Comparison of ENCODE assay signal across 9 cellular contexts in genomic region chr7:30163231-30163894, GRCh38. TPM values are rescaled to one million over a fixed set of nuclear protein-coding genes. Genes with fewer than 3 reads are reported as not detected.
A peak's percentile ranks its signal among the peaks of the same experiment; 100 is the strongest.
DNase-seq lines count a peak whose midpoint lies in the region; ATAC-seq and TF ChIP-seq lines count a peak whose summit lies in the region.
"Had no signal": no experiment of that assay in that cellular context is flagged by ENCODE, and none has a peak within 500 bp of the region (broad histone marks: within the 10 kb centered on the region; RNA-seq: fewer than 3 reads in every experiment).

No MANE protein-coding gene starts in this region.

- CTCF ChIA-PET in CD8-positive, alpha-beta T cell (lab: Charles Lee) = interaction anchor here (1.0 kb wide), 1 partner anchor 27 kb away, joined by 3 read pairs; no protein-coding TSS in a partner anchor

- no peak overlapping the region for H3K27ac ChIP-seq in CD8-positive, alpha-beta T cell (ENCODE audit: low read depth, low read length)
- H3K27ac ChIP-seq in thymus (ENCODE audit: low read depth) = peak overlapping the region; percentile 10

- no peaks in the 10 kb centered on the region for H3K9me3 Mint-ChIP-seq in CD8-positive, alpha-beta T cell

- POLR2A ChIA-PET in CD8-positive, alpha-beta T cell (lab: Charles Lee) = no interaction called here

- no peaks in the 10 kb centered on the region for H3K36me3 Mint-ChIP-seq in CD8-positive, alpha-beta T cell

- no peak for TF ChIP-seq CTCF in CD8-positive, alpha-beta T cell (IDR thresholded peaks at IDR 0.05)

- peaks cover 31% of the 10 kb centered on the region for H3K4me1 ChIP-seq in CD8-positive, alpha-beta T cell (ENCODE audit: insufficient read depth, low read length)
- H3K4me1 ChIP-seq in thymus (ENCODE audit: control insufficient read depth, insufficient read depth, low read length) = peaks cover 40% of the 10 kb centered on the region

- DNase-seq in CD8-positive, alpha-beta T cell = peak in 3 of 7 experiments; percentile 17 to 38 (median 34)
- DNase-seq in NCI-H1092 (lab: John Stamatoyannopoulos, UW) (peak; percentile 55), hippocampal formation (lab: John Stamatoyannopoulos, UW) (peak; percentile 75 to 77), NCI-H226 (no peak)
- peak; percentile 37 to 44 for DNase-seq in activated T-cell treated with anti-CD3 and anti-CD28 coated beads, Interleukin-2, amount 50 U/mL, for 48 hours

- no peaks in the 10 kb centered on the region for H3K36me3 ChIP-seq in CD8-positive, alpha-beta T cell (ENCODE audit: insufficient read depth, low read length)
- H3K36me3 ChIP-seq in thymus (ENCODE audit: control insufficient read depth, insufficient read depth) = no peaks in the 10 kb centered on the region
- H3K36me3 ChIP-seq: HAP-1 had no signal

- H3K27me3 Mint-ChIP-seq in CD8-positive, alpha-beta T cell (ENCODE audit: low read depth) = no peaks in the 10 kb centered on the region

- H3K9me3 ChIP-seq in CD8-positive, alpha-beta T cell (ENCODE audit: low read length) = no peaks in the 10 kb centered on the region
- no peaks in the 10 kb centered on the region for H3K9me3 ChIP-seq in thymus (ENCODE audit: control insufficient read depth)
- H3K9me3 ChIP-seq: HAP-1 had no signal

- 38% methylated on average over 13 of the region's 13 CpGs for WGBS in thymus

- peak overlapping the region; percentile 63 for H3K27ac Mint-ChIP-seq in CD8-positive, alpha-beta T cell

- H3K27me3 ChIP-seq in CD8-positive, alpha-beta T cell (ENCODE audit: insufficient read depth, low read length) = no peaks in the 10 kb centered on the region
- H3K27me3 ChIP-seq in thymus (ENCODE audit: control insufficient read depth, insufficient read depth) = no peaks in the 10 kb centered on the region

- intact Hi-C loops in CD8-positive, alpha-beta T cell (cut with DNase I, micrococcal nuclease) = loop anchor here (2.0 to 10.0 kb wide), 4 partner anchors 111 to 399 kb away; no protein-coding TSS in a partner anchor

- peak overlapping the region; percentile 66 for H3K4me3 Mint-ChIP-seq in CD8-positive, alpha-beta T cell

- no peak overlapping the region for H3K4me3 ChIP-seq in CD8-positive, alpha-beta T cell (ENCODE audit: low read depth, low read length)
- no peak overlapping the region for H3K4me3 ChIP-seq in thymus (ENCODE audit: low read length)
- H3K4me3 ChIP-seq: HAP-1 had no signal

- H3K4me1 Mint-ChIP-seq in CD8-positive, alpha-beta T cell (ENCODE audit: low read depth) = peaks cover 42% of the 10 kb centered on the region

- peak; percentile 44 for ATAC-seq in CD8-positive, alpha-beta T cell
- ATAC-seq in GM19463 (IDR thresholded peaks at IDR 0.05; ENCODE audit: unreplicated experiment) (peak; percentile 56), esophagus mucosa (no peak)

RNA-seq across cellular contexts. Expression of gene MTURN, which starts 28.6 kb away (rescaled TPM):
- 10 to 100 TPM; 16.1 to 19.7 TPM for total RNA-seq in CD8-positive, alpha-beta T cell
- polyA plus RNA-seq in thymus = 18.9 TPM
- 6.1 TPM for total RNA-seq in esophagus mucosa
